Comparison of ENCODE assay signal across 30 cellular contexts in the genomic region with DNA sequence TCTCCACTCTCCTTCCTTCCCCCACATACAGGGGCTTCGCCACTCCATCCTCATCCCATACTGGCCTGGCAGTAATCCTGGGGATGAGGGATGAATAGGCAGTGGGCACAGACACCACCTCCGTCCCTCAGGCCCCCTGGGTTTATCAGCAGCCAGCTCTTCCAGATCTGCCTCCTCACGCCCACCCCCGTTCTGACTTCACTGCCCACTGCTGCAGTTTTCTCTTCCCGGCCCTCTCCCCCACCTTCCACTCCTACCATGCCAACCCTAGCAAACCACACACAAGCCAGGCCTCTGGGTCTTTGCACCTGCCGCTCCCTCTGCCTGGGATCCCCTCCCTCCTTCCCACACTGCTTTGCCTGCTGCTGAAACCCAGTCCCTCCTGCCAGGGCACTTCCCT. TPM values are rescaled to one million over a fixed set of nuclear protein-coding genes. Genes with fewer than 3 reads are reported as not detected.
"Had no signal": no experiment of that assay in that cellular context is flagged by ENCODE, and none has a peak within 500 bp of the region (broad histone marks: within the 10 kb centered on the region; RNA-seq: fewer than 3 reads in every experiment).

No MANE protein-coding gene starts in this region.

- H3K27ac ChIP-seq: epithelial cell of prostate, gastrocnemius medialis, lower lobe of right lung, prostate gland, right atrium auricular region, thoracic aorta had no signal

- FAIRE-seq: keratinocyte, urothelium cell line had no signal

- H3K36me3 Mint-ChIP-seq: natural killer cell; stimulated activated effector memory CD8-positive, alpha-beta T cell treated with anti-CD3 and anti-CD28 coated beads, Interleukin-12 subunit alpha, Interleukin-12 subunit beta, amount 100 ng/mL, for 72 hours had no signal

- H3K4me3 ChIP-seq: colonic mucosa, gastrocnemius medialis, lower lobe of right lung, prostate gland, right atrium auricular region, thoracic aorta, tibial nerve had no signal

- H3K36me3 ChIP-seq: colonic mucosa, gastrocnemius medialis, lower lobe of right lung, prostate gland, right atrium auricular region, thoracic aorta, tibial nerve, upper lobe of left lung had no signal

- ATAC-seq: effector memory CD8-positive, alpha-beta T cell; esophagus mucosa; gastrocnemius medialis; left ventricle myocardium superior; natural killer cell; stimulated activated effector memory CD8-positive, alpha-beta T cell treated with anti-CD3 and anti-CD28 coated beads, Interleukin-12 subunit alpha, Interleukin-12 subunit beta, amount 100 ng/mL, for 72 hours had no signal

- DNase-seq: colonic mucosa; effector memory CD8-positive, alpha-beta T cell; foreskin fibroblast; gastrocnemius medialis; head of caudate nucleus; left ventricle myocardium superior; lower lobe of right lung; natural killer cell; nucleus accumbens; stimulated activated CD4-positive, alpha-beta T cell treated with anti-CD3 and anti-CD28 coated beads, Interleukin-2, amount 100 ng/mL, for 24 hours; stimulated activated CD4-positive, alpha-beta T cell treated with anti-CD3 and anti-CD28 coated beads, Interleukin-4, amount 100 ng/mL, for 24 hours; stimulated activated naive CD4-positive, alpha-beta T cell treated with Interleukin-2 at 50 U/mL for 16 hours had no signal

- H3K9me3 ChIP-seq: colonic mucosa, gastrocnemius medialis, lower lobe of right lung, prostate gland, right atrium auricular region, thoracic aorta, tibial nerve, upper lobe of left lung had no signal

- H3K27ac Mint-ChIP-seq: natural killer cell; stimulated activated effector memory CD8-positive, alpha-beta T cell treated with anti-CD3 and anti-CD28 coated beads, Interleukin-12 subunit alpha, Interleukin-12 subunit beta, amount 100 ng/mL, for 72 hours had no signal

- H3K9me3 Mint-ChIP-seq: effector memory CD8-positive, alpha-beta T cell; natural killer cell; stimulated activated effector memory CD8-positive, alpha-beta T cell treated with anti-CD3 and anti-CD28 coated beads, Interleukin-12 subunit alpha, Interleukin-12 subunit beta, amount 100 ng/mL, for 72 hours had no signal

- H3K27me3 ChIP-seq: colonic mucosa, right atrium auricular region, upper lobe of left lung had no signal

- H3K4me1 ChIP-seq: colonic mucosa, gastrocnemius medialis, prostate gland, right atrium auricular region had no signal

- H3K4me3 Mint-ChIP-seq: effector memory CD8-positive, alpha-beta T cell; natural killer cell; stimulated activated effector memory CD8-positive, alpha-beta T cell treated with anti-CD3 and anti-CD28 coated beads, Interleukin-12 subunit alpha, Interleukin-12 subunit beta, amount 100 ng/mL, for 72 hours had no signal

RNA-seq across cellular contexts. Expression of gene PNPLA1, which starts 22.3 kb away (rescaled TPM):
- total RNA-seq: chondrocyte, dermis microvascular lymphatic vessel endothelial cell, gastrocnemius medialis, glomerular endothelial cell, left ventricle myocardium superior, osteocyte, skeletal muscle tissue, thoracic aorta had no signal
- polyA plus RNA-seq: neural cell had no signal

RNA-seq across cellular contexts. Expression of gene BNIP5, which starts 44.5 kb away (rescaled TPM):
- total RNA-seq: chondrocyte, dermis microvascular lymphatic vessel endothelial cell, esophagus mucosa, gastrocnemius medialis, glomerular endothelial cell, left ventricle myocardium superior, lower lobe of right lung, mesenteric fat pad, natural killer cell, osteocyte, right atrium auricular region, sciatic nerve, skeletal muscle tissue, thoracic aorta, tibial nerve had no signal
- polyA plus RNA-seq: keratinocyte, neural cell had no signal
